Comparison of ENCODE assay signal across 16 cellular contexts in the genomic region with DNA sequence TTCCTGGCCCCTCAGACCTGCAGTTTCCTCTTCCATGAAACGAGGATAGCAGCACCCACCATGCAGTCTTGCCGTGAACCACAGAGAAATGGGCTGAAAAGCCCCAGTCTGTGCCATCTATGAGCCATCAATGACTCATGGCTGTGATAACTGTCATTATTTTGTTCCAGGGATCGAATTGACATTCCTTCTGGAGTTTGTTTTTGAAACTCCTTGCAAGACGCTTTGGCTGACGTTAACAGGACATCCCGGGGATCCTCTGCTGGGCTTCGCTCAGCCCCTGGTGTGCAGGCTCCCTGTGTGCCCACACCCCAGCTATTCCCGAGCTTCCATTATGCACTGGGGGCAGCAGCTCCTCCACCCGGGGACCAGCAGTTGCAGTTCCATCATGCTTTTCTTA. TPM values are rescaled to one million over a fixed set of nuclear protein-coding genes. Genes with fewer than 3 reads are reported as not detected.
A peak's percentile ranks its signal among the peaks of the same experiment; 100 is the strongest.
DNase-seq lines count a peak whose midpoint lies in the region; ATAC-seq, FAIRE-seq and TF ChIP-seq lines count a peak whose summit lies in the region.
"Had no signal": no experiment of that assay in that cellular context is flagged by ENCODE, and none has a peak within 500 bp of the region (broad histone marks: within the 10 kb centered on the region; RNA-seq: fewer than 3 reads in every experiment).

No MANE protein-coding gene starts in this region.

- TF ChIP-seq CTCF in AG10803 (conservative IDR thresholded peaks at IDR 0.05; ENCODE audit: low read length) (no peak), brain microvascular endothelial cell (IDR thresholded peaks at IDR 0.05; ENCODE audit: low read depth, low read length, missing control alignments) (no peak), kidney (IDR thresholded peaks at IDR 0.05; ENCODE audit: borderline replicate concordance, extremely low read depth, insufficient read depth) (no peak), osteocyte (IDR thresholded peaks at IDR 0.05) (no peak)

- intact Hi-C loops in kidney (cut with DNase I): no loop called here

- no peak overlapping the region for H3K27ac ChIP-seq in brain microvascular endothelial cell
- H3K27ac ChIP-seq in kidney (ENCODE audit: low read depth in 2 of 2, low read length in 2 of 2): no peak overlapping the region

- peaks cover 26% of the 10 kb centered on the region for H3K4me1 Mint-ChIP-seq in osteocyte (ENCODE audit: unreplicated experiment)
- H3K4me1 Mint-ChIP-seq: activated naive CD8-positive, alpha-beta T cell treated with anti-CD3 and anti-CD28 coated beads, Interleukin-2, amount 10 ng/mL, durations not matched to agents 7 days and 5 days had no signal

- no peak overlapping the region for H3K27ac Mint-ChIP-seq in osteocyte (ENCODE audit: unreplicated experiment)
- H3K27ac Mint-ChIP-seq: activated naive CD8-positive, alpha-beta T cell treated with anti-CD3 and anti-CD28 coated beads, Interleukin-2, amount 10 ng/mL, durations not matched to agents 7 days and 5 days had no signal

- H3K4me3 Mint-ChIP-seq in osteocyte (ENCODE audit: unreplicated experiment): no peak overlapping the region
- H3K4me3 Mint-ChIP-seq: activated naive CD8-positive, alpha-beta T cell treated with anti-CD3 and anti-CD28 coated beads, Interleukin-2, amount 10 ng/mL, durations not matched to agents 7 days and 5 days; activated T-cell treated with anti-CD3 and anti-CD28 coated beads, Interleukin-2, amount 50 U/mL, for 4 hours had no signal

- no peaks in the 10 kb centered on the region for H3K9me3 ChIP-seq in kidney (ENCODE audit: control insufficient read depth in 1 of 2, low read length in 2 of 2)

- in situ Hi-C loops in brain microvascular endothelial cell (cut with HindIII; ENCODE audit: low pct_ligation_motif_present, low sequenced_read_pairs): no loop called here

- DNase-seq in AG10803 (ENCODE audit: low read depth): peak; percentile 25
- DNase-seq in LHCN-M2 (ENCODE audit: low read depth): peak; percentile 66
- DNase-seq in brain microvascular endothelial cell: peak; percentile 40
- peak; percentile 2 for DNase-seq in kidney
- no peak for DNase-seq in NCI-H748 treated with DMSO at 0.1 percent for 48 hours (lab: John Stamatoyannopoulos, UW)
- no peak for DNase-seq in osteocyte (ENCODE audit: extremely low spot score, unreplicated experiment)
- no peak for DNase-seq in SW480 (ENCODE audit: low spot score)
- DNase-seq: activated CD4-positive, alpha-beta T cell treated with anti-CD3 and anti-CD28 coated beads, Interleukin-2, amount 50 U/mL, for 4 hours; activated naive CD8-positive, alpha-beta T cell treated with anti-CD3 and anti-CD28 coated beads, Interleukin-2, amount 10 ng/mL, durations not matched to agents 7 days and 5 days; activated T-cell treated with anti-CD3 and anti-CD28 coated beads, Interleukin-2, amount 50 U/mL, for 4 hours; COR-L47; head of caudate nucleus; NCI-H1694; NCI-H446; stimulated activated CD4-positive, alpha-beta T cell treated with anti-CD3 and anti-CD28 coated beads, Interleukin-1b, Interleukin-23, amount 100 ng/mL, for 48 hours had no signal

- no peaks in the 10 kb centered on the region for H3K27me3 Mint-ChIP-seq in osteocyte (ENCODE audit: unreplicated experiment)
- H3K27me3 Mint-ChIP-seq: activated naive CD8-positive, alpha-beta T cell treated with anti-CD3 and anti-CD28 coated beads, Interleukin-2, amount 10 ng/mL, durations not matched to agents 7 days and 5 days had no signal

- H3K4me3 ChIP-seq in AG10803 (ENCODE audit: low read length) (no peak overlapping the region), brain microvascular endothelial cell (ENCODE audit: low read depth, low read length) (no peak overlapping the region), kidney (ENCODE audit: low read length in 2 of 2) (no peak overlapping the region)

- no peak for FAIRE-seq in kidney (lab: Jason Lieb, UNC)

- H3K9me3 Mint-ChIP-seq in osteocyte (ENCODE audit: unreplicated experiment): no peaks in the 10 kb centered on the region
- H3K9me3 Mint-ChIP-seq: activated naive CD8-positive, alpha-beta T cell treated with anti-CD3 and anti-CD28 coated beads, Interleukin-2, amount 10 ng/mL, durations not matched to agents 7 days and 5 days; activated T-cell treated with anti-CD3 and anti-CD28 coated beads, Interleukin-2, amount 50 U/mL, for 4 hours had no signal

- no peaks in the 10 kb centered on the region for H3K27me3 ChIP-seq in brain microvascular endothelial cell (replicated peaks)

- H3K4me1 ChIP-seq in kidney (ENCODE audit: control insufficient read depth in 1 of 2, insufficient read depth in 1 of 2, low read depth in 1 of 2, low read length in 2 of 2): no peaks in the 10 kb centered on the region

- ATAC-seq in GM18511 (IDR thresholded peaks at IDR 0.05; ENCODE audit: unreplicated experiment): no peak
- ATAC-seq: activated T-cell treated with anti-CD3 and anti-CD28 coated beads, Interleukin-2, amount 50 U/mL, for 4 hours had no signal

- no peaks in the 10 kb centered on the region for H3K36me3 ChIP-seq in brain microvascular endothelial cell (replicated peaks)
- peaks cover 3 to 11% of the 10 kb centered on the region in 2 donors for H3K36me3 ChIP-seq in kidney (ENCODE audit: control insufficient read depth in 1 of 2, insufficient read depth in 2 of 2, low read length in 2 of 2)

- peaks cover 7% of the 10 kb centered on the region for H3K36me3 Mint-ChIP-seq in osteocyte (ENCODE audit: unreplicated experiment)
- H3K36me3 Mint-ChIP-seq: activated naive CD8-positive, alpha-beta T cell treated with anti-CD3 and anti-CD28 coated beads, Interleukin-2, amount 10 ng/mL, durations not matched to agents 7 days and 5 days had no signal

- no peak overlapping the region for H3K9ac ChIP-seq in kidney (ENCODE audit: low read length in 2 of 2)

RNA-seq across cellular contexts. Expression of gene MMAB, which starts 33.8 kb away (rescaled TPM):
- total RNA-seq in LHCN-M2 (2014; rRNA removed): 25.3 and 26.6 TPM in 2 replicates
- 43.4 TPM for polyA plus RNA-seq in LHCN-M2 (2012)
- total RNA-seq in kidney: 42.9 TPM
- 96.3 TPM for polyA plus RNA-seq in kidney (ENCODE audit: insufficient read depth, low read depth, low replicate concordance)
- 19.5 and 20.6 TPM in 2 replicates for total RNA-seq in osteocyte

RNA-seq across cellular contexts. Expression of gene MVK, which starts 34.1 kb away (rescaled TPM):
- total RNA-seq in LHCN-M2 (2014; rRNA removed): 13.8 and 15.3 TPM in 2 replicates
- polyA plus RNA-seq in LHCN-M2 (2012): 17.7 TPM
- 40.0 TPM for total RNA-seq in kidney
- 48.1 TPM for polyA plus RNA-seq in kidney (ENCODE audit: insufficient read depth, low read depth, low replicate concordance)
- total RNA-seq in osteocyte: 10.5 and 13.0 TPM in 2 replicates

Comparison
In these comparisons a context has a peak if more than half of its experiments do, and no peak if none do; other contexts are left out.
1. DNase-seq: peak in AG10803 (single experiment), LHCN-M2 (single experiment), brain microvascular endothelial cell (single experiment) and kidney (single experiment); none in NCI-H748 treated with DMSO at 0.1 percent for 48 hours (single experiment), osteocyte (single experiment) and SW480 (single experiment).